ENCODE assay signal across 12 cellular contexts in the genomic region with DNA sequence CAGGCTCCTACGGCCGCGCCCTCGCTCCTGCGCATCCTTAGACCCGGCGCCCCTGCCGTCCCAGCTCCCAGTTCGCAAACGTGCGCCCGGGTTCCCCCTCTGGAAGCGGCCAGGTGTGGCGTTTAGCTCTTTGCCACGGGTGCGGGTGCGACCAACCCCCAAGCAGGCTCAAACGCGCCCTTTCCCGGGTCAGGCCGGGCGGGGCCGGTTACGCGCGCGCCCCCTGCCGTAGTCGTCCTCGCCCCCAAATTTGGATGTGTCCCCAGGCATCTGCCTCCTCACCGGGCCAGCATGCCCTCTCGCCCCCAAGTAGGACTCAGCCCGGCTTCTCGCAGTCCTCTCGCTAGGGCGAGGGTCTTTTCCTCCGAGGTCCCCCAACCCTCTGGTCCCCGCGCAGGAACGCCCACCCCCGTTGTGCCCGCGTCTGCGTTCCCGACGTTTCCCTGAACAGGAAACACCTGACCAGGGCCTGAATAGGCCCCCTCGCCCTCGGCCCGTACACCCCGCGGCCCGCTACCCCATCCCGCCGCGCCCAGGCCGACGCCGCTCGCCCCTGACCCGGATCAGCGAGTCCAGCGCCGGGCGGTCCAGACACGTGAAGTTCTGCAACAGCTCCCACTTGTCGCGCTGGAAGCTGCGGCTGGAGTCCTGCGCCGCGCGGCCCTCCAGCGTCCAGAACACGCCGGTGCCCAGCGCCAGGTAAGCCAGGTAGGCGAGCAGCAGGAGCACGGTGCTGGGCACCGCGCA. TPM values are rescaled to one million over a fixed set of nuclear protein-coding genes. Genes with fewer than 3 reads are reported as not detected.
DNase-seq lines count a peak whose midpoint lies in the region; ATAC-seq and TF ChIP-seq lines count a peak whose summit lies in the region.
"Had no signal": no experiment of that assay in that cellular context is flagged by ENCODE, and none has a peak within 500 bp of the region (broad histone marks: within the 10 kb centered on the region; RNA-seq: fewer than 3 reads in every experiment).

No MANE protein-coding gene starts in this region.

- peak; percentile 13 for ATAC-seq in activated CD8-positive, alpha-beta T cell treated with anti-CD3 and anti-CD28 coated beads for 36 hours
- no peak for ATAC-seq in stimulated activated effector memory CD8-positive, alpha-beta T cell treated with anti-CD3 and anti-CD28 coated beads, Interleukin-12 subunit alpha, Interleukin-12 subunit beta, amount 100 ng/mL, for 72 hours
- ATAC-seq in GM21723 (IDR thresholded peaks at IDR 0.05; ENCODE audit: unreplicated experiment) (no peak), HG03439 (IDR thresholded peaks at IDR 0.05; ENCODE audit: unreplicated experiment) (no peak)

- H3K27ac Mint-ChIP-seq in activated CD8-positive, alpha-beta T cell treated with anti-CD3 and anti-CD28 coated beads for 36 hours = no peak overlapping the region
- no peak overlapping the region for H3K27ac Mint-ChIP-seq in stimulated activated effector memory CD8-positive, alpha-beta T cell treated with anti-CD3 and anti-CD28 coated beads, Interleukin-12 subunit alpha, Interleukin-12 subunit beta, amount 100 ng/mL, for 72 hours

- no peaks in the 10 kb centered on the region for H3K36me3 ChIP-seq in iPS-18a (ENCODE audit: control insufficient read depth, low read depth, low read length)

- peaks cover 36% of the 10 kb centered on the region for H3K27me3 Mint-ChIP-seq in activated CD8-positive, alpha-beta T cell treated with anti-CD3 and anti-CD28 coated beads for 36 hours

- no peaks in the 10 kb centered on the region for H3K36me3 Mint-ChIP-seq in activated CD8-positive, alpha-beta T cell treated with anti-CD3 and anti-CD28 coated beads for 36 hours (ENCODE audit: low read depth)
- no peaks in the 10 kb centered on the region for H3K36me3 Mint-ChIP-seq in stimulated activated effector memory CD8-positive, alpha-beta T cell treated with anti-CD3 and anti-CD28 coated beads, Interleukin-12 subunit alpha, Interleukin-12 subunit beta, amount 100 ng/mL, for 72 hours

- no peak overlapping the region for H3K4me3 Mint-ChIP-seq in activated CD8-positive, alpha-beta T cell treated with anti-CD3 and anti-CD28 coated beads for 36 hours
- peak overlapping the region; percentile 31 for H3K4me3 Mint-ChIP-seq in stimulated activated effector memory CD8-positive, alpha-beta T cell treated with anti-CD3 and anti-CD28 coated beads, Interleukin-12 subunit alpha, Interleukin-12 subunit beta, amount 100 ng/mL, for 72 hours

- CTCF ChIA-PET in activated CD8-positive, alpha-beta T cell treated with anti-CD3 and anti-CD28 coated beads for 36 hours (lab: Charles Lee) = interaction anchor here (1.0 to 2.1 kb wide), 3 partner anchors 147 to 311 kb away, joined by 3 to 5 read pairs (median 4); no protein-coding TSS in a partner anchor

- peaks cover 2% of the 10 kb centered on the region for H3K4me1 Mint-ChIP-seq in activated CD8-positive, alpha-beta T cell treated with anti-CD3 and anti-CD28 coated beads for 36 hours (ENCODE audit: low read depth)
- peaks cover 15% of the 10 kb centered on the region for H3K4me1 Mint-ChIP-seq in stimulated activated effector memory CD8-positive, alpha-beta T cell treated with anti-CD3 and anti-CD28 coated beads, Interleukin-12 subunit alpha, Interleukin-12 subunit beta, amount 100 ng/mL, for 72 hours

- no peaks in the 10 kb centered on the region for H3K4me1 ChIP-seq in iPS-18a (ENCODE audit: control insufficient read depth, low read depth, low read length)

- H3K27ac ChIP-seq in iPS-18a (ENCODE audit: low read length) = no peak overlapping the region
- H3K27ac ChIP-seq: SK-N-MC had no signal

- H3K4me3 ChIP-seq in iPS-18a (ENCODE audit: low read length) = peak overlapping the region; percentile 60
- H3K4me3 ChIP-seq: SK-N-MC had no signal

- H3K9me3 ChIP-seq in iPS-18a (ENCODE audit: control insufficient read depth, low read depth, low read length) = no peaks in the 10 kb centered on the region

- intact Hi-C loops in activated CD8-positive, alpha-beta T cell treated with anti-CD3 and anti-CD28 coated beads for 36 hours (cut with micrococcal nuclease) = no loop called here

- peak overlapping the region; percentile 5 for H3K9ac ChIP-seq in iPS-18a (ENCODE audit: low read length)

- POLR2A ChIA-PET in activated CD8-positive, alpha-beta T cell treated with anti-CD3 and anti-CD28 coated beads for 36 hours (lab: Charles Lee) = interaction anchor here (0.6 kb wide), 1 partner anchor 156 kb away, joined by 3 read pairs; no protein-coding TSS in a partner anchor

- DNase-seq in DMS 273 (lab: John Stamatoyannopoulos, UW; ENCODE audit: unreplicated experiment) = peak; percentile 56
- DNase-seq in DMS 273 treated with DMSO at 0.1 percent for 48 hours (lab: John Stamatoyannopoulos, UW) = no peak
- DNase-seq in activated CD8-positive, alpha-beta T cell treated with anti-CD3 and anti-CD28 coated beads for 36 hours = peak; percentile 9
- no peak for DNase-seq in stimulated activated effector memory CD8-positive, alpha-beta T cell treated with anti-CD3 and anti-CD28 coated beads, Interleukin-12 subunit alpha, Interleukin-12 subunit beta, amount 100 ng/mL, for 72 hours (ENCODE audit: low spot score in 2 of 2)
- DNase-seq in H4 (ENCODE audit: low spot score) = no peak
- DNase-seq: 8988T, NCI-H1436 treated with DMSO at 0.1 percent for 48 hours had no signal

- peaks cover 60% of the 10 kb centered on the region for H3K27me3 ChIP-seq in iPS-18a (ENCODE audit: control insufficient read depth, insufficient read depth, low read length)

- TF ChIP-seq CTCF in activated CD8-positive, alpha-beta T cell treated with anti-CD3 and anti-CD28 coated beads for 36 hours (IDR thresholded peaks at IDR 0.05) = no peak

- no peaks in the 10 kb centered on the region for H3K9me3 Mint-ChIP-seq in activated CD8-positive, alpha-beta T cell treated with anti-CD3 and anti-CD28 coated beads for 36 hours
- no peaks in the 10 kb centered on the region for H3K9me3 Mint-ChIP-seq in stimulated activated effector memory CD8-positive, alpha-beta T cell treated with anti-CD3 and anti-CD28 coated beads, Interleukin-12 subunit alpha, Interleukin-12 subunit beta, amount 100 ng/mL, for 72 hours

RNA-seq across cellular contexts. Expression of a gene that starts 0.5 kb away (rescaled TPM):
- total RNA-seq in activated CD8-positive, alpha-beta T cell treated with anti-CD3 and anti-CD28 coated beads for 36 hours = not detected
- total RNA-seq in H4 (2014; rRNA removed; shearing (Covaris generic)) = not detected in 2 replicates

RNA-seq across cellular contexts. Expression of a gene that starts 8.8 kb away (rescaled TPM):
- total RNA-seq in activated CD8-positive, alpha-beta T cell treated with anti-CD3 and anti-CD28 coated beads for 36 hours = not detected
- total RNA-seq in H4 (2014; rRNA removed; shearing (Covaris generic)) = not detected in 2 replicates
- total RNA-seq: skeletal muscle tissue had no signal

Comparison
In these comparisons a context has a peak if more than half of its experiments do, and no peak if none do; other contexts are left out.
1. DNase-seq: peak in DMS 273 (single experiment) and activated CD8-positive, alpha-beta T cell treated with anti-CD3 and anti-CD28 coated beads for 36 hours (single experiment); none in DMS 273 treated with DMSO at 0.1 percent for 48 hours (single experiment), stimulated activated effector memory CD8-positive, alpha-beta T cell treated with anti-CD3 and anti-CD28 coated beads, Interleukin-12 subunit alpha, Interleukin-12 subunit beta, amount 100 ng/mL, for 72 hours (0 of 2) and H4 (single experiment).